Comparison of ENCODE assay signal across 8 cellular contexts in genomic region chr16:2251281-2252111, GRCh38. TPM values are rescaled to one million over a fixed set of nuclear protein-coding genes. Genes with fewer than 3 reads are reported as not detected.
A peak's percentile ranks its signal among the peaks of the same experiment; 100 is the strongest.
DNase-seq lines count a peak whose midpoint lies in the region; ATAC-seq and TF ChIP-seq lines count a peak whose summit lies in the region.

ECI1 (minus strand) TSS chr16:2251587; CDS start chr16:2251566, 21 bp downstream.

- H3K27me3 Mint-ChIP-seq in CD4-positive, CD25-positive, alpha-beta regulatory T cell: no peaks in the 10 kb centered on the region
- H3K27me3 Mint-ChIP-seq in activated CD8-positive, alpha-beta T cell treated with anti-CD3 and anti-CD28 coated beads, Interleukin-2, amount 10 ng/mL, durations not matched to agents 7 days and 5 days (ENCODE audit: low read depth): no peaks in the 10 kb centered on the region

- peaks cover 15% of the 10 kb centered on the region for H3K36me3 Mint-ChIP-seq in CD4-positive, CD25-positive, alpha-beta regulatory T cell
- H3K36me3 Mint-ChIP-seq in activated CD8-positive, alpha-beta T cell treated with anti-CD3 and anti-CD28 coated beads, Interleukin-2, amount 10 ng/mL, durations not matched to agents 7 days and 5 days (ENCODE audit: low read depth): peaks cover 42% of the 10 kb centered on the region

- peaks cover 0 to 11% (median under 1%) of the 10 kb centered on the region in 4 donors for H3K4me1 Mint-ChIP-seq in CD4-positive, CD25-positive, alpha-beta regulatory T cell
- peaks cover 5% of the 10 kb centered on the region for H3K4me1 Mint-ChIP-seq in activated CD8-positive, alpha-beta T cell treated with anti-CD3 and anti-CD28 coated beads, Interleukin-2, amount 10 ng/mL, durations not matched to agents 7 days and 5 days (ENCODE audit: low read depth)

- H3K4me3 ChIP-seq in CD4-positive, CD25-positive, alpha-beta regulatory T cell (ENCODE audit: low read depth, low read length): peak within 1 kb of the TSS; percentile 65
- H3K4me3 ChIP-seq in lung: peak within 1 kb of the TSS; percentile 71

- DNase-seq in CD4-positive, CD25-positive, alpha-beta regulatory T cell: peak; percentile 73 to 86 (median 76)
- peak; percentile 97 for DNase-seq in NCI-H82 (lab: John Stamatoyannopoulos, UW)
- DNase-seq in activated CD8-positive, alpha-beta T cell treated with anti-CD3 and anti-CD28 coated beads, Interleukin-2, amount 10 ng/mL, durations not matched to agents 7 days and 5 days: peak; percentile 86
- DNase-seq in effector CD4-positive, alpha-beta T cell: peak; percentile 62
- peak; percentile 97 for DNase-seq in lung (ENCODE audit: low spot score)
- peak; percentile 57 to 70 (median 61) for DNase-seq in stimulated activated CD4-positive, alpha-beta T cell treated with anti-CD3 and anti-CD28 coated beads, TNF-alpha, amount 100 ng/mL, for 4 hours (ENCODE audit: low read depth in 3 of 3)

- no peaks in the 10 kb centered on the region for H3K9me3 ChIP-seq in CD4-positive, CD25-positive, alpha-beta regulatory T cell (ENCODE audit: control insufficient read depth in 2 of 2, low read length in 2 of 2)
- no peaks in the 10 kb centered on the region for H3K9me3 ChIP-seq in lung (ENCODE audit: control insufficient read depth in 2 of 2, insufficient read depth in 1 of 2, low read length in 1 of 2)

- no peaks in the 10 kb centered on the region for H3K27me3 ChIP-seq in CD4-positive, CD25-positive, alpha-beta regulatory T cell (ENCODE audit: control insufficient read depth, insufficient read depth, low read length)
- no peaks in the 10 kb centered on the region for H3K27me3 ChIP-seq in lung (ENCODE audit: control insufficient read depth, insufficient read depth)

- peak within 1 kb of the TSS; percentile 73 for H3K27ac ChIP-seq in CD4-positive, CD25-positive, alpha-beta regulatory T cell (ENCODE audit: insufficient read depth, low read length, poor library complexity, severe bottlenecking)
- H3K27ac ChIP-seq in lung (ENCODE audit: low read depth in 1 of 2, low read length in 1 of 2): peak within 1 kb of the TSS; percentile 87 to 96

- peak within 1 kb of the TSS; percentile 86 to 92 (median 89) for H3K27ac Mint-ChIP-seq in CD4-positive, CD25-positive, alpha-beta regulatory T cell
- H3K27ac Mint-ChIP-seq in activated CD8-positive, alpha-beta T cell treated with anti-CD3 and anti-CD28 coated beads, Interleukin-2, amount 10 ng/mL, durations not matched to agents 7 days and 5 days: peak within 1 kb of the TSS; percentile 91

- POLR2A ChIA-PET in activated CD8-positive, alpha-beta T cell treated with anti-CD3 and anti-CD28 coated beads, Interleukin-2, amount 10 ng/mL, durations not matched to agents 7 days and 5 days (lab: Charles Lee): interaction anchor here (0.6 to 3.5 kb wide), 13 partner anchors 10 to 229 kb away, joined by 3 to 15 read pairs (median 4); partner anchors contain the start of genes MLST8, PGP, RNPS1 and TRAF7

- peaks cover 9% of the 10 kb centered on the region for H3K4me1 ChIP-seq in CD4-positive, CD25-positive, alpha-beta regulatory T cell (ENCODE audit: control insufficient read depth, insufficient read depth, low read length, poor library complexity, severe bottlenecking)
- peaks cover 3 to 6% of the 10 kb centered on the region in 2 donors for H3K4me1 ChIP-seq in lung (ENCODE audit: control insufficient read depth in 2 of 2, insufficient read depth in 2 of 2, low read length in 2 of 2)

- H3K36me3 ChIP-seq in CD4-positive, CD25-positive, alpha-beta regulatory T cell (ENCODE audit: control insufficient read depth, insufficient read depth, low read length): peaks cover 24% of the 10 kb centered on the region
- peaks cover 19 to 25% of the 10 kb centered on the region in 2 donors for H3K36me3 ChIP-seq in lung (ENCODE audit: control insufficient read depth in 2 of 2, insufficient read depth in 2 of 2, low read length in 2 of 2)

- H3K4me3 Mint-ChIP-seq in CD4-positive, CD25-positive, alpha-beta regulatory T cell: peak within 1 kb of the TSS; percentile 90 to 97 (median 92)
- H3K4me3 Mint-ChIP-seq in activated CD8-positive, alpha-beta T cell treated with anti-CD3 and anti-CD28 coated beads, Interleukin-2, amount 10 ng/mL, durations not matched to agents 7 days and 5 days: peak within 1 kb of the TSS; percentile 87

- peak; percentile 78 for TF ChIP-seq CTCF in lung (IDR thresholded peaks at IDR 0.05; ENCODE audit: control extremely low read depth, extremely low read depth)

- CTCF ChIA-PET in activated CD8-positive, alpha-beta T cell treated with anti-CD3 and anti-CD28 coated beads, Interleukin-2, amount 10 ng/mL, durations not matched to agents 7 days and 5 days (lab: Charles Lee): interaction anchor here (0.8 to 2.6 kb wide), 14 partner anchors 8 to 250 kb away, joined by 3 to 18 read pairs (median 4); partner anchors contain the start of genes E4F1, MLST8, NTHL1 and TEDC2

- ATAC-seq in CD4-positive, CD25-positive, alpha-beta regulatory T cell (ENCODE audit: low read depth in 2 of 2): peak; percentile 79 to 84
- ATAC-seq in GM19351 (IDR thresholded peaks at IDR 0.05; ENCODE audit: unreplicated experiment) (peak; percentile 84), HG03521 (IDR thresholded peaks at IDR 0.05; ENCODE audit: unreplicated experiment) (peak; percentile 83), lung (ENCODE audit: insufficient read depth, low FRiP score) (peak; percentile 98)
- peak; percentile 87 for ATAC-seq in activated CD8-positive, alpha-beta T cell treated with anti-CD3 and anti-CD28 coated beads, Interleukin-2, amount 10 ng/mL, durations not matched to agents 7 days and 5 days

- 2% methylated on average over 85 to 90 of the region's 90 CpGs for WGBS in lung, 2 donors

- no peaks in the 10 kb centered on the region for H3K9me3 Mint-ChIP-seq in CD4-positive, CD25-positive, alpha-beta regulatory T cell
- H3K9me3 Mint-ChIP-seq in activated CD8-positive, alpha-beta T cell treated with anti-CD3 and anti-CD28 coated beads, Interleukin-2, amount 10 ng/mL, durations not matched to agents 7 days and 5 days (ENCODE audit: insufficient read depth): no peaks in the 10 kb centered on the region

RNA-seq across cellular contexts. Expression of gene ECI1, which starts in this region (rescaled TPM):
- total RNA-seq in CD4-positive, CD25-positive, alpha-beta regulatory T cell: 23.4 TPM
- 10 to 100 TPM; 49.0 to 62.8 (median 56.2) TPM for polyA plus RNA-seq in CD4-positive, CD25-positive, alpha-beta regulatory T cell
- total RNA-seq in activated CD8-positive, alpha-beta T cell treated with anti-CD3 and anti-CD28 coated beads, Interleukin-2, amount 10 ng/mL, durations not matched to agents 7 days and 5 days: 10 to 100 TPM; 36.0 to 41.1 TPM
- 10 to 100 TPM; 35.0 to 71.9 TPM for total RNA-seq in lung
- 10 to 100 TPM; 55.2 to 87.1 TPM for polyA plus RNA-seq in lung

Comparison
In these comparisons a context has a peak if more than half of its experiments do, and no peak if none do; other contexts are left out.
1. Peak in every context shown above with its lines: DNase-seq, ATAC-seq, H3K4me3 ChIP-seq and H3K27ac ChIP-seq.